ENCODE assay signal across 1 cellular context in the genomic region with DNA sequence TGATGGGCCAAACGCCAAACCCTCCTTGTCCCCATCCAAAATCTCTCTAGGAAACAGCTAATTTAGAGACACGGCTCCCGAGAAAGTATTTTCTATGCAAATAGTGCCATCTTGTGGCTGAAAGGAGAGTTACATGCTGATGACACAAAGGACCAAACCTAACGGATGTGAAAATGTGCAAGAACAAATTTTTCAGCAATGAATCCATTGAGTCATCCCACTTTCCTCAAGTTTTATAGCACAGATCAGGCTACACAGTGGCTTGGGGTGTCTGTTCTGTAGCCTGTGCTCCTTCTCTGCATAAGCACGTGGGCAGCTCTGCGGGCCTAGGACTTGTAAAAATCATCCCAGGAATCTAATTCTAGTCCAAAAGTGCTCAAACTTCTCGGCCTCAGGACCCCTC.
TF ChIP-seq lines count a peak whose summit lies in the region.

No MANE protein-coding gene starts in this region.

TF ChIP-seq in SK-N-SH, 30 proteins besides CTCF, POLR2A, EP300 and RAD21 (continued from another document):
- TF ChIP-seq, protein P1, sequence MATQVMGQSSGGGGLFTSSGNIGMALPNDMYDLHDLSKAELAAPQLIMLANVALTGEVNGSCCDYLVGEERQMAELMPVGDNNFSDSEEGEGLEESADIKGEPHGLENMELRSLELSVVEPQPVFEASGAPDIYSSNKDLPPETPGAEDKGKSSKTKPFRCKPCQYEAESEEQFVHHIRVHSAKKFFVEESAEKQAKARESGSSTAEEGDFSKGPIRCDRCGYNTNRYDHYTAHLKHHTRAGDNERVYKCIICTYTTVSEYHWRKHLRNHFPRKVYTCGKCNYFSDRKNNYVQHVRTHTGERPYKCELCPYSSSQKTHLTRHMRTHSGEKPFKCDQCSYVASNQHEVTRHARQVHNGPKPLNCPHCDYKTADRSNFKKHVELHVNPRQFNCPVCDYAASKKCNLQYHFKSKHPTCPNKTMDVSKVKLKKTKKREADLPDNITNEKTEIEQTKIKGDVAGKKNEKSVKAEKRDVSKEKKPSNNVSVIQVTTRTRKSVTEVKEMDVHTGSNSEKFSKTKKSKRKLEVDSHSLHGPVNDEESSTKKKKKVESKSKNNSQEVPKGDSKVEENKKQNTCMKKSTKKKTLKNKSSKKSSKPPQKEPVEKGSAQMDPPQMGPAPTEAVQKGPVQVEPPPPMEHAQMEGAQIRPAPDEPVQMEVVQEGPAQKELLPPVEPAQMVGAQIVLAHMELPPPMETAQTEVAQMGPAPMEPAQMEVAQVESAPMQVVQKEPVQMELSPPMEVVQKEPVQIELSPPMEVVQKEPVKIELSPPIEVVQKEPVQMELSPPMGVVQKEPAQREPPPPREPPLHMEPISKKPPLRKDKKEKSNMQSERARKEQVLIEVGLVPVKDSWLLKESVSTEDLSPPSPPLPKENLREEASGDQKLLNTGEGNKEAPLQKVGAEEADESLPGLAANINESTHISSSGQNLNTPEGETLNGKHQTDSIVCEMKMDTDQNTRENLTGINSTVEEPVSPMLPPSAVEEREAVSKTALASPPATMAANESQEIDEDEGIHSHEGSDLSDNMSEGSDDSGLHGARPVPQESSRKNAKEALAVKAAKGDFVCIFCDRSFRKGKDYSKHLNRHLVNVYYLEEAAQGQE (IDR thresholded peaks at IDR 0.05; ENCODE audit: low read depth, low read length): no peak
- TF ChIP-seq RCOR1 (IDR thresholded peaks at IDR 0.05; ENCODE audit: low read length): peak; percentile 23; the same call in 1 of the 2 replicates
- no peak for TF ChIP-seq NRF1 (IDR thresholded peaks at IDR 0.05; ENCODE audit: low read depth, low read length)
- TF ChIP-seq FOXM1 (IDR thresholded peaks at IDR 0.05; ENCODE audit: low read depth): no peak
